Comparison of ENCODE assay signal across 20 cellular contexts in the genomic region with DNA sequence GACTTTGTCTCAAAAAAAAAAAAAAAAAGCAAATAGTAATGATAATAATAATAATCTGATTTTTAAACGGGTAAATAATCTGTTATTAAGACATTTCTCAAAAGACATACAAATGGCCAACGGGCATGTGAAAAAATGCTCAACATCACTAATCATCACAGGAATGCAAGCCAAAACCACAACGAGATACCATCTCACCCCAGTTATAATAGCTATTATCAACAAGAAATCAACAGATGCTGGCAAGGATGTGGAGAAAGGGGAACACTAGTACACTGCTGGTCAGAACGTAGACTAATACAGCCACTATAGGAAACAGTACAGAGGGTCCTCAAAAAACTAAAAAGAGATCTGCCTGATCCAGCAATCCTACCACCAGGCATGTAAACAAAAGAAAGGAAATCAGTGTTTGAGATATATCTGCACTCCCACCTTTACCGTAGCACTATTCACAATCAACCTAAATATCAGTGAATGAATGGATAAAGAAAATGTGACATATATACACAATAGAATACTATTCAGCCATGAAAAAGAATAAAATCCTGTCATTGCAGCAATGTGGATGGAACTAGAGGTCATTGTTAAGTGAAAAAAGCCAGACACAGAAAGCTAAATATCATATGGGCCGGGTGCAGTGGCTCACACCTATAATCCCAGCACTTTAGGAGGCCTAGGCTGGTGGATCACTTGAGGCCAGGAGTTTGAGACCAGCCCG. TPM values are rescaled to one million over a fixed set of nuclear protein-coding genes. Genes with fewer than 3 reads are reported as not detected.
DNase-seq lines count a peak whose midpoint lies in the region; ATAC-seq and TF ChIP-seq lines count a peak whose summit lies in the region.
"Had no signal": no experiment of that assay in that cellular context is flagged by ENCODE, and none has a peak within 500 bp of the region (broad histone marks: within the 10 kb centered on the region; RNA-seq: fewer than 3 reads in every experiment).

No MANE protein-coding gene starts in this region.

- no peaks in the 10 kb centered on the region for H3K36me3 ChIP-seq in mucosa of descending colon (ENCODE audit: low read depth)
- H3K36me3 ChIP-seq: stomach, upper lobe of left lung had no signal

- peaks cover 15% of the 10 kb centered on the region for H3K4me1 ChIP-seq in foreskin keratinocyte
- H3K4me1 ChIP-seq in mucosa of descending colon (ENCODE audit: low read depth) = peaks cover 12% of the 10 kb centered on the region
- H3K4me1 ChIP-seq: psoas muscle had no signal

- H3K4me3 ChIP-seq in mucosa of descending colon = no peak overlapping the region
- H3K4me3 ChIP-seq: psoas muscle, stomach, upper lobe of left lung had no signal

- peaks cover 18% of the 10 kb centered on the region for H3K36me3 Mint-ChIP-seq in stimulated activated memory B cell treated with anti-CD40 and anti-IgM and Interleukin-4, amounts not matched to agents 10 μg/mL and 1 μg/mL and 100 μg/mL, for 72 hours

- H3K9me3 ChIP-seq in mucosa of descending colon = peaks cover 3% of the 10 kb centered on the region

- H3K27me3 ChIP-seq in foreskin keratinocyte = no peaks in the 10 kb centered on the region
- H3K27me3 ChIP-seq: stomach, upper lobe of left lung had no signal

- no peaks in the 10 kb centered on the region for H3K27me3 Mint-ChIP-seq in stimulated activated memory B cell treated with anti-CD40 and anti-IgM and Interleukin-4, amounts not matched to agents 10 μg/mL and 1 μg/mL and 100 μg/mL, for 72 hours

- H3K4me3 Mint-ChIP-seq in stimulated activated memory B cell treated with anti-CD40 and anti-IgM and Interleukin-4, amounts not matched to agents 10 μg/mL and 1 μg/mL and 100 μg/mL, for 72 hours = no peak overlapping the region
- H3K4me3 Mint-ChIP-seq: nephron progenitor cell, T-cell had no signal

- H3K4me1 Mint-ChIP-seq in stimulated activated memory B cell treated with anti-CD40 and anti-IgM and Interleukin-4, amounts not matched to agents 10 μg/mL and 1 μg/mL and 100 μg/mL, for 72 hours = peaks cover 76% of the 10 kb centered on the region

- peak; percentile 75 for DNase-seq in LHCN-M2 (ENCODE audit: low read depth)
- peak; percentile 92 for DNase-seq in amniotic epithelial cell (ENCODE audit: low read depth)
- peak; percentile 61 to 78 for DNase-seq in foreskin keratinocyte
- no peak for DNase-seq in left lobe of liver (ENCODE audit: low spot score)
- no peak for DNase-seq in mucosa of descending colon
- DNase-seq: AML-193; anterior cingulate cortex; DMS79; GOT3; NCI-H2029; nephron progenitor cell; small intestine; stimulated activated CD4-positive, alpha-beta T cell treated with anti-CD3 and anti-CD28 coated beads, Interleukin-2, amount 100 ng/mL, for 48 hours; stomach; T-cell; upper lobe of left lung had no signal

- peak; percentile 31 for ATAC-seq in foreskin keratinocyte
- no peak for ATAC-seq in stimulated activated memory B cell treated with anti-CD40 and anti-IgM and Interleukin-4, amounts not matched to agents 10 μg/mL and 1 μg/mL and 100 μg/mL, for 72 hours
- no peak for ATAC-seq in left lobe of liver
- ATAC-seq in mucosa of descending colon = no peak
- no peak for ATAC-seq in HG02763 (IDR thresholded peaks at IDR 0.05; ENCODE audit: unreplicated experiment)
- ATAC-seq: psoas muscle, T-cell had no signal

- intact Hi-C loops in mucosa of descending colon (cut with DNase I, micrococcal nuclease) = no loop called here

- H3K27ac Mint-ChIP-seq in stimulated activated memory B cell treated with anti-CD40 and anti-IgM and Interleukin-4, amounts not matched to agents 10 μg/mL and 1 μg/mL and 100 μg/mL, for 72 hours = peak overlapping the region; percentile 66
- H3K27ac Mint-ChIP-seq: nephron progenitor cell, T-cell had no signal

- no peak overlapping the region for H3K27ac ChIP-seq in foreskin keratinocyte
- H3K27ac ChIP-seq: HL-60, psoas muscle, stomach, upper lobe of left lung had no signal

- peaks cover 3% of the 10 kb centered on the region for H3K9me3 Mint-ChIP-seq in stimulated activated memory B cell treated with anti-CD40 and anti-IgM and Interleukin-4, amounts not matched to agents 10 μg/mL and 1 μg/mL and 100 μg/mL, for 72 hours

- TF ChIP-seq CTCF in foreskin keratinocyte (conservative IDR thresholded peaks at IDR 0.05) = no peak
- TF ChIP-seq CTCF in mucosa of descending colon (IDR thresholded peaks at IDR 0.05) = no peak

RNA-seq across cellular contexts. Expression of a gene that starts 24.9 kb away (rescaled TPM):
- total RNA-seq in LHCN-M2 (2014; rRNA removed) (9.9 and 13.0 TPM in 2 replicates), foreskin keratinocyte (31.8 and 45.1 TPM in 2 replicates), left lobe of liver (34.8 TPM), mucosa of descending colon (10 to 100 TPM; 29.4 to 34.8 (median 34.5) TPM)
- 12.1 TPM for polyA plus RNA-seq in LHCN-M2 (2012)
- polyA plus RNA-seq in foreskin keratinocyte = 19.4 and 24.1 TPM in 2 replicates

RNA-seq across cellular contexts. Expression of a gene that starts 58.1 kb away (rescaled TPM):
- total RNA-seq in LHCN-M2 (2014; rRNA removed) (17.7 and 21.5 TPM in 2 replicates), foreskin keratinocyte (15.7 and 17.0 TPM in 2 replicates), left lobe of liver (7.6 TPM), mucosa of descending colon (10 to 100 TPM in 1 of 3 donors, 1 to 10 TPM in 2; 3.6 to 17.6 (median 4.9) TPM)
- 15.8 TPM for polyA plus RNA-seq in LHCN-M2 (2012)
- polyA plus RNA-seq in foreskin keratinocyte = 12.0 and 13.7 TPM in 2 replicates

Comparison
In these comparisons a context has a peak if more than half of its experiments do, and no peak if none do; other contexts are left out.
1. DNase-seq: peak in LHCN-M2 (single experiment), amniotic epithelial cell (single experiment) and foreskin keratinocyte (2 of 2); none in left lobe of liver (single experiment) and mucosa of descending colon (0 of 3).